ENCODE assay signal across 1 cellular context in the genomic region with DNA sequence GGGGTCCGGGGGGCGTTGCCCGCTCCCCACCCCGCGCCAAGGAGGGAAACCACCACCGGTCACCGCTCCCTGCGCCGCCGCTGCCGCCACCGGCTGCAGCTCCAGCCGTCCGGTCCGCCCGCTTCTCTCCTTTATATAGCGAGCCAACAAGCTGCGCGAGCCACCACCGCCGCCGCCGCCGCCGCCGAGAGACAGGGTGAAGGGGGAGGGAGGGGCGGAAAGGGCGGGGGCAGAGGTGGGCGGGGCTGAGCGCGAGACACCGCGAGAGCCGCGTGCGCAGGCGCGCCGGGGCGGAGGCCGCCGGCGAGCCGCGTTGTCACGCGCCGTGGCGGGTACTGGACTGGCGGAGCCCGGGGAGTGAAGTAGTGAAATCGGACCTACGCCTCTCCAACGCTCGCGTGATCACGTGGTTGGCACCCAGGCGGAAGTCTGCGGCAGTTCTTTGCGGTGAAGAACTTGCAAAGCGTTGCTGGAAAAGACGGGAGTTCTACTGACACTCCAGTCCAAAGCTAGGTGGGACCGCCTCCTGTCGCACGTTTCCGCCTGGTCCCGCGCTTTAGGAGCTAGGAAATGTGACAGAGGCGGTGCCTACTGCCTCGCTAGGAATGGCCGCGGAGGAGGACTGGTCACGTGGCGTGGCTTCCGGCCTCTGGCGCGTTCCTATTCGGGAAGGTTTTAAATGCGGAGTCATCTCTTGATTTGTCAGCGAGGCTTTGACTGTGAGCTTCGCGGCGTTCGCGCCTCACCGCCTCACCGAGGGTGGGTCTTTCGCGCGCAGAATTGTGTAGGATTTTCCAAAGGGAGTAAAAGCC.
TF ChIP-seq lines count a peak whose summit lies in the region.

Gene GTF2A1, minus strand, starts transcription at position 193 of the 812 bp plus-strand sequence. CDS start 441 bp downstream, outside the sequence.

TF ChIP-seq in HEK293, 187 proteins besides CTCF, POLR2A, EP300 and RAD21 (continued from another document and continues in another):
- TF ChIP-seq ZNF518A (tag by site-specific recombination; conservative IDR thresholded peaks at IDR 0.05; ENCODE audit: low read depth) (peak; percentile 56), KLF16 (tag by site-specific recombination; IDR thresholded peaks at IDR 0.05) (peak; percentile 83), ZXDB (tag by site-specific recombination; IDR thresholded peaks at IDR 0.05) (peak; percentile 85), ZBTB49 (tag by site-specific recombination; IDR thresholded peaks at IDR 0.05; ENCODE audit: low read depth) (no peak), ZNF701 (tag by site-specific recombination; IDR thresholded peaks at IDR 0.05) (no peak), ZNF785 (tag by site-specific recombination; IDR thresholded peaks at IDR 0.05) (0 out of 2 replicates have a peak, but pooled peaks have one; percentile 46), ZNF311 (tag by site-specific recombination; IDR thresholded peaks at IDR 0.05; ENCODE audit: borderline replicate concordance) (no peak), KLF9 (tag by site-specific recombination; IDR thresholded peaks at IDR 0.05; ENCODE audit: low read depth) (peak; percentile 76), ZNF23 (tag by site-specific recombination; IDR thresholded peaks at IDR 0.05; ENCODE audit: borderline replicate concordance) (no peak), ZNF521 (tag by site-specific recombination; IDR thresholded peaks at IDR 0.05) (no peak), ZNF664 (tag by site-specific recombination; IDR thresholded peaks at IDR 0.05) (no peak), GLI2 (tag by site-specific recombination; IDR thresholded peaks at IDR 0.05; ENCODE audit: borderline replicate concordance, low read depth) (no peak), SP2 (tag by site-specific recombination; IDR thresholded peaks at IDR 0.05) (peak; percentile 84), ZNF140 (tag by site-specific recombination; IDR thresholded peaks at IDR 0.05) (no peak), ZNF350 (tag by site-specific recombination; IDR thresholded peaks at IDR 0.05) (no peak), ZNF423 (tag by site-specific recombination; IDR thresholded peaks at IDR 0.05) (no peak), ZNF510 (tag by site-specific recombination; IDR thresholded peaks at IDR 0.05; ENCODE audit: insufficient replicate concordance) (no peak), ZNF416 (tag by site-specific recombination; IDR thresholded peaks at IDR 0.05) (no peak), ZNF777 (tag by site-specific recombination; IDR thresholded peaks at IDR 0.05; ENCODE audit: borderline replicate concordance) (no peak), ZNF473 (tag by site-specific recombination; IDR thresholded peaks at IDR 0.05) (no peak), ZNF768 (tag by site-specific recombination; IDR thresholded peaks at IDR 0.05) (no peak), SETDB1 (IDR thresholded peaks at IDR 0.05; ENCODE audit: insufficient read length, low read length) (peak; percentile 73), ZNF174 (tag by site-specific recombination; IDR thresholded peaks at IDR 0.05) (no peak), OVOL3 (tag by site-specific recombination; IDR thresholded peaks at IDR 0.05) (0 out of 2 replicates have a peak, but pooled peaks have one; percentile 50), ZNF776 (tag by site-specific recombination; IDR thresholded peaks at IDR 0.05; ENCODE audit: borderline replicate concordance) (no peak), ZNF175 (tag by site-specific recombination; IDR thresholded peaks at IDR 0.05) (no peak), ZNF610 (tag by site-specific recombination; IDR thresholded peaks at IDR 0.05; ENCODE audit: borderline replicate concordance) (peak; percentile 27; the same call in 1 of the 2 replicates), YY2 (tag by site-specific recombination; IDR thresholded peaks at IDR 0.05) (peak; percentile 74; the same call in 1 of the 2 replicates), ZNF202 (tag by site-specific recombination; IDR thresholded peaks at IDR 0.05; ENCODE audit: borderline replicate concordance) (no peak), ZSCAN23 (tag by site-specific recombination; IDR thresholded peaks at IDR 0.05) (no peak), ZBTB21 (tag by site-specific recombination; IDR thresholded peaks at IDR 0.05) (0 out of 2 replicates have a peak, but pooled peaks have one; percentile 22), EGR2 (tag by site-specific recombination; IDR thresholded peaks at IDR 0.05; ENCODE audit: low read depth) (0 out of 2 replicates have a peak, but pooled peaks have one; percentile 16), HOXD13 (CRISPR knock-in tag; IDR thresholded peaks at IDR 0.05; ENCODE audit: borderline replicate concordance) (no peak)
- TF ChIP-seq, protein P1, sequence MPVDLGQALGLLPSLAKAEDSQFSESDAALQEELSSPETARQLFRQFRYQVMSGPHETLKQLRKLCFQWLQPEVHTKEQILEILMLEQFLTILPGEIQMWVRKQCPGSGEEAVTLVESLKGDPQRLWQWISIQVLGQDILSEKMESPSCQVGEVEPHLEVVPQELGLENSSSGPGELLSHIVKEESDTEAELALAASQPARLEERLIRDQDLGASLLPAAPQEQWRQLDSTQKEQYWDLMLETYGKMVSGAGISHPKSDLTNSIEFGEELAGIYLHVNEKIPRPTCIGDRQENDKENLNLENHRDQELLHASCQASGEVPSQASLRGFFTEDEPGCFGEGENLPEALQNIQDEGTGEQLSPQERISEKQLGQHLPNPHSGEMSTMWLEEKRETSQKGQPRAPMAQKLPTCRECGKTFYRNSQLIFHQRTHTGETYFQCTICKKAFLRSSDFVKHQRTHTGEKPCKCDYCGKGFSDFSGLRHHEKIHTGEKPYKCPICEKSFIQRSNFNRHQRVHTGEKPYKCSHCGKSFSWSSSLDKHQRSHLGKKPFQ (tag by site-specific recombination; IDR thresholded peaks at IDR 0.05) = no peak
- TF ChIP-seq, protein P2, sequence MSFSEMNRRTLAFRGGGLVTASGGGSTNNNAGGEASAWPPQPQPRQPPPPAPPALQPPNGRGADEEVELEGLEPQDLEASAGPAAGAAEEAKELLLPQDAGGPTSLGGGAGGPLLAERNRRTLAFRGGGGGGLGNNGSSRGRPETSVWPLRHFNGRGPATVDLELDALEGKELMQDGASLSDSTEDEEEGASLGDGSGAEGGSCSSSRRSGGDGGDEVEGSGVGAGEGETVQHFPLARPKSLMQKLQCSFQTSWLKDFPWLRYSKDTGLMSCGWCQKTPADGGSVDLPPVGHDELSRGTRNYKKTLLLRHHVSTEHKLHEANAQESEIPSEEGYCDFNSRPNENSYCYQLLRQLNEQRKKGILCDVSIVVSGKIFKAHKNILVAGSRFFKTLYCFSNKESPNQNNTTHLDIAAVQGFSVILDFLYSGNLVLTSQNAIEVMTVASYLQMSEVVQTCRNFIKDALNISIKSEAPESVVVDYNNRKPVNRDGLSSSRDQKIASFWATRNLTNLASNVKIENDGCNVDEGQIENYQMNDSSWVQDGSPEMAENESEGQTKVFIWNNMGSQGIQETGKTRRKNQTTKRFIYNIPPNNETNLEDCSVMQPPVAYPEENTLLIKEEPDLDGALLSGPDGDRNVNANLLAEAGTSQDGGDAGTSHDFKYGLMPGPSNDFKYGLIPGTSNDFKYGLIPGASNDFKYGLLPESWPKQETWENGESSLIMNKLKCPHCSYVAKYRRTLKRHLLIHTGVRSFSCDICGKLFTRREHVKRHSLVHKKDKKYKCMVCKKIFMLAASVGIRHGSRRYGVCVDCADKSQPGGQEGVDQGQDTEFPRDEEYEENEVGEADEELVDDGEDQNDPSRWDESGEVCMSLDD (tag by site-specific recombination; IDR thresholded peaks at IDR 0.05) = peak; percentile 47; the same call in 1 of the 2 replicates
- TF ChIP-seq, protein P3, sequence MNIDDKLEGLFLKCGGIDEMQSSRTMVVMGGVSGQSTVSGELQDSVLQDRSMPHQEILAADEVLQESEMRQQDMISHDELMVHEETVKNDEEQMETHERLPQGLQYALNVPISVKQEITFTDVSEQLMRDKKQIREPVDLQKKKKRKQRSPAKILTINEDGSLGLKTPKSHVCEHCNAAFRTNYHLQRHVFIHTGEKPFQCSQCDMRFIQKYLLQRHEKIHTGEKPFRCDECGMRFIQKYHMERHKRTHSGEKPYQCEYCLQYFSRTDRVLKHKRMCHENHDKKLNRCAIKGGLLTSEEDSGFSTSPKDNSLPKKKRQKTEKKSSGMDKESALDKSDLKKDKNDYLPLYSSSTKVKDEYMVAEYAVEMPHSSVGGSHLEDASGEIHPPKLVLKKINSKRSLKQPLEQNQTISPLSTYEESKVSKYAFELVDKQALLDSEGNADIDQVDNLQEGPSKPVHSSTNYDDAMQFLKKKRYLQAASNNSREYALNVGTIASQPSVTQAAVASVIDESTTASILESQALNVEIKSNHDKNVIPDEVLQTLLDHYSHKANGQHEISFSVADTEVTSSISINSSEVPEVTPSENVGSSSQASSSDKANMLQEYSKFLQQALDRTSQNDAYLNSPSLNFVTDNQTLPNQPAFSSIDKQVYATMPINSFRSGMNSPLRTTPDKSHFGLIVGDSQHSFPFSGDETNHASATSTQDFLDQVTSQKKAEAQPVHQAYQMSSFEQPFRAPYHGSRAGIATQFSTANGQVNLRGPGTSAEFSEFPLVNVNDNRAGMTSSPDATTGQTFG (tag by site-specific recombination; IDR thresholded peaks at IDR 0.05; ENCODE audit: borderline replicate concordance) = no peak
- TF ChIP-seq, protein P4, sequence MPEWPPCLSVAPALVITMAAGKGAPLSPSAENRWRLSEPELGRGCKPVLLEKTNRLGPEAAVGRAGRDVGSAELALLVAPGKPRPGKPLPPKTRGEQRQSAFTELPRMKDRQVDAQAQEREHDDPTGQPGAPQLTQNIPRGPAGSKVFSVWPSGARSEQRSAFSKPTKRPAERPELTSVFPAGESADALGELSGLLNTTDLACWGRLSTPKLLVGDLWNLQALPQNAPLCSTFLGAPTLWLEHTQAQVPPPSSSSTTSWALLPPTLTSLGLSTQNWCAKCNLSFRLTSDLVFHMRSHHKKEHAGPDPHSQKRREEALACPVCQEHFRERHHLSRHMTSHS (tag by site-specific recombination; IDR thresholded peaks at IDR 0.05) = no peak
- TF ChIP-seq, protein P5, sequence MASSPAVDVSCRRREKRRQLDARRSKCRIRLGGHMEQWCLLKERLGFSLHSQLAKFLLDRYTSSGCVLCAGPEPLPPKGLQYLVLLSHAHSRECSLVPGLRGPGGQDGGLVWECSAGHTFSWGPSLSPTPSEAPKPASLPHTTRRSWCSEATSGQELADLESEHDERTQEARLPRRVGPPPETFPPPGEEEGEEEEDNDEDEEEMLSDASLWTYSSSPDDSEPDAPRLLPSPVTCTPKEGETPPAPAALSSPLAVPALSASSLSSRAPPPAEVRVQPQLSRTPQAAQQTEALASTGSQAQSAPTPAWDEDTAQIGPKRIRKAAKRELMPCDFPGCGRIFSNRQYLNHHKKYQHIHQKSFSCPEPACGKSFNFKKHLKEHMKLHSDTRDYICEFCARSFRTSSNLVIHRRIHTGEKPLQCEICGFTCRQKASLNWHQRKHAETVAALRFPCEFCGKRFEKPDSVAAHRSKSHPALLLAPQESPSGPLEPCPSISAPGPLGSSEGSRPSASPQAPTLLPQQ (tag by site-specific recombination; IDR thresholded peaks at IDR 0.05) = peak; percentile 85
- TF ChIP-seq, protein P6, sequence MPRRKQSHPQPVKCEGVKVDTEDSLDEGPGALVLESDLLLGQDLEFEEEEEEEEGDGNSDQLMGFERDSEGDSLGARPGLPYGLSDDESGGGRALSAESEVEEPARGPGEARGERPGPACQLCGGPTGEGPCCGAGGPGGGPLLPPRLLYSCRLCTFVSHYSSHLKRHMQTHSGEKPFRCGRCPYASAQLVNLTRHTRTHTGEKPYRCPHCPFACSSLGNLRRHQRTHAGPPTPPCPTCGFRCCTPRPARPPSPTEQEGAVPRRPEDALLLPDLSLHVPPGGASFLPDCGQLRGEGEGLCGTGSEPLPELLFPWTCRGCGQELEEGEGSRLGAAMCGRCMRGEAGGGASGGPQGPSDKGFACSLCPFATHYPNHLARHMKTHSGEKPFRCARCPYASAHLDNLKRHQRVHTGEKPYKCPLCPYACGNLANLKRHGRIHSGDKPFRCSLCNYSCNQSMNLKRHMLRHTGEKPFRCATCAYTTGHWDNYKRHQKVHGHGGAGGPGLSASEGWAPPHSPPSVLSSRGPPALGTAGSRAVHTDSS (tag by site-specific recombination; IDR thresholded peaks at IDR 0.05) = no peak
